ENCODE assay signal across 9 cellular contexts in the genomic region with DNA sequence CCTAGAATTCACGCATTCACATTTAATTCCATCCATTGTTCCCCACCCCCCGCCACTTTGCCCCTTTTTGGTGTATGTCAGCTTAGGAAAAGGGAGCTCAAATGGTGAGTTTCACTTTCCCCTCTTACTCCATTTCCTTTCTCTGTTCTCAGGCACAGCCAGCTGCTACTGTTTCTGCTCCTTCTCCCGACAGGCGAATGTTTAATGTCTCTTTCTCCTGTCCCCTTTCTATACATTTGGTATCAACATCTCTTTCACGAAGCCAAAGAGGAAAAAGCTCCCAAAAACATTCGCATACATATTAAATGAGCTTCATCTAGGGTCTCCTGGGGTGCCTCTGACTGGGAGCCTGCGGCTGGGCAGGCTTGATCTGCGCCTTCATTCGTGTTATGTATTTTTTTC.
DNase-seq lines count a peak whose midpoint lies in the region; ATAC-seq, FAIRE-seq and TF ChIP-seq lines count a peak whose summit lies in the region.
"Had no signal": no experiment of that assay in that cellular context is flagged by ENCODE, and none has a peak within 500 bp of the region (broad histone marks: within the 10 kb centered on the region; RNA-seq: fewer than 3 reads in every experiment).

No MANE protein-coding gene starts in this region.

- no peaks in the 10 kb centered on the region for H3K27me3 Mint-ChIP-seq in Calu3 (ENCODE audit: unreplicated experiment)

- CTCF ChIA-PET in HepG2 (lab: Yijun Ruan, JAX; ENCODE audit: low intra/inter-chr PET ratio, low total read pairs): no interaction called here
- CTCF ChIA-PET in Calu3 (lab: Charles Lee): interaction anchor here (0.7 kb wide), 1 partner anchor 412 kb away, joined by 5 read pairs; no protein-coding TSS in a partner anchor

- DNase-seq in Karpas-422 (no peak), astrocyte of the spinal cord (ENCODE audit: low read depth, low spot score) (peak; percentile 49), HepG2 (ENCODE audit: low spot score) (no peak), Calu3 (no peak)
- no peak for DNase-seq in activated naive CD4-positive, alpha-beta T cell treated with anti-CD3 and anti-CD28 coated beads, Interleukin-2, amount 50 U/mL, for 72 hours (ENCODE audit: low spot score in 2 of 2)
- no peak for DNase-seq in stimulated activated naive CD4-positive, alpha-beta T cell treated with Interleukin-2 at 50 U/mL for 16 hours (lab: John Stamatoyannopoulos, UW)
- DNase-seq: PC-3; stimulated activated naive CD8-positive, alpha-beta T cell treated with anti-CD3 and anti-CD28 coated beads, Interleukin-15, Interleukin-2, amounts not matched to agents 100 U/mL and 50 U/mL, for 24 hours had no signal

- H4K20me1 ChIP-seq in Karpas-422 (ENCODE audit: insufficient read depth, low read depth, low read length) (no peaks in the 10 kb centered on the region), HepG2 (ENCODE audit: insufficient read depth, low read length) (no peaks in the 10 kb centered on the region)

- no peaks in the 10 kb centered on the region for H3K9me3 Mint-ChIP-seq in activated naive CD4-positive, alpha-beta T cell treated with anti-CD3 and anti-CD28 coated beads, Interleukin-2, amount 50 U/mL, for 72 hours
- H3K9me3 Mint-ChIP-seq in Calu3 (ENCODE audit: low read depth, unreplicated experiment): no peaks in the 10 kb centered on the region

- no peak for TF ChIP-seq POLR2A in HepG2 (IDR thresholded peaks at IDR 0.05; ENCODE audit: insufficient read depth in 1 of 2, low read depth in 2 of 2, low read length in 2 of 2)

- H3K4me2 ChIP-seq in Karpas-422 (ENCODE audit: low read depth, low read length, poor library complexity, severe bottlenecking) (peak overlapping the region; percentile 69), HepG2 (ENCODE audit: low read depth, low read length) (0 out of 2 replicates have a peak overlapping the region, but pooled peaks have one; percentile 6)

- H3K4me3 Mint-ChIP-seq in Calu3 (ENCODE audit: low read depth, unreplicated experiment): no peak overlapping the region

- TF ChIP-seq EP300 in HepG2 (IDR thresholded peaks at IDR 0.05; ENCODE audit: low read depth in 2 of 2, low read length in 2 of 2): no peak
- TF ChIP-seq EP300 in HepG2 (CRISPR knock-in tag; IDR thresholded peaks at IDR 0.05; ENCODE audit: borderline replicate concordance): no peak

- no peak for FAIRE-seq in HepG2 (lab: Jason Lieb, UNC)

- H2AFZ ChIP-seq in Karpas-422 (ENCODE audit: low read length): peak overlapping the region; percentile 23; the same call in 1 of the 2 replicates
- no peak overlapping the region for H2AFZ ChIP-seq in HepG2 (ENCODE audit: low read length)

- H3K4me1 ChIP-seq in Karpas-422 (ENCODE audit: low read length) (peaks cover 14% of the 10 kb centered on the region), HepG2 (ENCODE audit: insufficient read depth, low read length) (no peaks in the 10 kb centered on the region), stomach smooth muscle (ENCODE audit: control insufficient read depth, insufficient read depth, low read length) (no peaks in the 10 kb centered on the region)

- no peak overlapping the region for H3K27ac Mint-ChIP-seq in activated naive CD4-positive, alpha-beta T cell treated with anti-CD3 and anti-CD28 coated beads, Interleukin-2, amount 50 U/mL, for 72 hours
- no peak overlapping the region for H3K27ac Mint-ChIP-seq in Calu3 (ENCODE audit: unreplicated experiment)

- H3K27me3 ChIP-seq in Karpas-422 (ENCODE audit: low read length) (no peaks in the 10 kb centered on the region), HepG2 (ENCODE audit: control insufficient read depth in 1 of 2, insufficient read depth in 2 of 2, low read length in 2 of 2) (peaks cover 0 to 14% of the 10 kb centered on the region in 2 experiments; a peak in 1 of 5 replicates), stomach smooth muscle (ENCODE audit: control insufficient read depth in 1 of 2, insufficient read depth in 2 of 2, low read length in 2 of 2) (no peaks in the 10 kb centered on the region)

- H3K79me2 ChIP-seq in Karpas-422 (ENCODE audit: low read length) (no peaks in the 10 kb centered on the region), HepG2 (ENCODE audit: insufficient read depth, low read length) (no peaks in the 10 kb centered on the region)

- WGBS in HepG2 (ENCODE audit: low lambda C conversion rate): 11% methylated on average over 9 of the region's 9 CpGs

- H3K4me3 ChIP-seq in Karpas-422 (ENCODE audit: low read length) (peak overlapping the region; percentile 47), astrocyte of the spinal cord (ENCODE audit: low read depth, low read length) (peak overlapping the region; percentile 25), HepG2 (replicated peaks in 1 of 3; ENCODE audit: insufficient read depth in 1 of 3, low read depth in 2 of 3, low read length in 3 of 3) (no peak overlapping the region), stomach smooth muscle (ENCODE audit: low read length in 2 of 2) (peak overlapping the region; percentile 62 to 71)

- no peak for TF ChIP-seq RAD21 in HepG2 (CRISPR knock-in tag; IDR thresholded peaks at IDR 0.05)

- in situ Hi-C loops in astrocyte of the spinal cord (cut with HindIII; ENCODE audit: low sequenced_read_pairs) (no loop called here), HepG2 (cut with HindIII; ENCODE audit: extremely low pct_ligation_motif_present, low pct_unique_long_range_greater_than_20kb) (no loop called here)

- H3K9ac ChIP-seq in Karpas-422 (ENCODE audit: low read length) (peak overlapping the region; percentile 37), HepG2 (ENCODE audit: insufficient read depth, low read depth, low read length) (no peak overlapping the region), stomach smooth muscle (ENCODE audit: low read length in 2 of 2) (peak overlapping the region; percentile 46 to 77)

- no peak for ATAC-seq in HepG2
- no peak for ATAC-seq in activated naive CD4-positive, alpha-beta T cell treated with anti-CD3 and anti-CD28 coated beads, Interleukin-2, amount 50 U/mL, for 72 hours
- ATAC-seq: PC-3; stimulated activated naive CD8-positive, alpha-beta T cell treated with anti-CD3 and anti-CD28 coated beads, Interleukin-15, Interleukin-2, amounts not matched to agents 100 U/mL and 50 U/mL, for 24 hours had no signal

- no TSS peak for BruUV-seq in HepG2 (replicated peaks; lab: Mats Ljungman, UMichigan)
- no TSS peak for BruUV-seq in Calu3 (replicated peaks; lab: Mats Ljungman, UMichigan)

- H3K9me3 ChIP-seq in Karpas-422 (ENCODE audit: low read length): no peaks in the 10 kb centered on the region
- H3K9me3 ChIP-seq in HepG2 (ENCODE audit: low read length): no peaks in the 10 kb centered on the region
- H3K9me3 ChIP-seq in stomach smooth muscle (ENCODE audit: control insufficient read depth in 2 of 2, low read length in 2 of 2): no peaks in the 10 kb centered on the region

- intact Hi-C loops in HepG2 (cut with micrococcal nuclease; ENCODE audit: unreplicated experiment): no loop called here
- intact Hi-C loops in Calu3 (cut with micrococcal nuclease; ENCODE audit: unreplicated experiment): no loop called here

- H3K9me2 ChIP-seq in Karpas-422 (replicated peaks; ENCODE audit: insufficient read depth, low read length): no peaks in the 10 kb centered on the region

- POLR2A ChIA-PET in HepG2 (lab: Yijun Ruan, JAX): no interaction called here

- no peaks in the 10 kb centered on the region for H3K36me3 ChIP-seq in Karpas-422 (ENCODE audit: insufficient read depth, low read length)
- H3K36me3 ChIP-seq in HepG2 (replicated peaks in 1 of 2; ENCODE audit: control insufficient read depth in 1 of 2, insufficient read depth in 2 of 2, low read length in 2 of 2): no peaks in the 10 kb centered on the region
- no peaks in the 10 kb centered on the region for H3K36me3 ChIP-seq in stomach smooth muscle (ENCODE audit: control insufficient read depth in 2 of 2, insufficient read depth in 2 of 2, low read length in 2 of 2)

- H3K27ac ChIP-seq in Karpas-422 (ENCODE audit: low read length) (no peak overlapping the region), HepG2 (ENCODE audit: extremely low read length, insufficient read depth, low read length) (no peak overlapping the region), stomach smooth muscle (ENCODE audit: low read length) (no peak overlapping the region)

- H3K4me1 Mint-ChIP-seq in Calu3 (ENCODE audit: low read depth, unreplicated experiment): no peaks in the 10 kb centered on the region

- no peaks in the 10 kb centered on the region for H3K36me3 Mint-ChIP-seq in activated naive CD4-positive, alpha-beta T cell treated with anti-CD3 and anti-CD28 coated beads, Interleukin-2, amount 50 U/mL, for 72 hours
- H3K36me3 Mint-ChIP-seq in Calu3 (ENCODE audit: insufficient read depth, unreplicated experiment): no peaks in the 10 kb centered on the region

- no peak for TF ChIP-seq CTCF in astrocyte of the spinal cord (IDR thresholded peaks at IDR 0.05; ENCODE audit: low read depth, low read length)
- no peak for TF ChIP-seq CTCF in HepG2 (CRISPR knock-in tag; IDR thresholded peaks at IDR 0.05)
- TF ChIP-seq CTCF in Calu3 (IDR thresholded peaks at IDR 0.05; ENCODE audit: unreplicated experiment): no peak

TF ChIP-seq in HepG2, 621 proteins besides CTCF, POLR2A, EP300 and RAD21:
- no peak for TF ChIP-seq NR3C1 (CRISPR knock-in tag; IDR thresholded peaks at IDR 0.05)
- no peak for TF ChIP-seq ZFP41 (CRISPR knock-in tag; IDR thresholded peaks at IDR 0.05; ENCODE audit: borderline replicate concordance)
- TF ChIP-seq ATRX (CRISPR knock-in tag; IDR thresholded peaks at IDR 0.05; ENCODE audit: borderline replicate concordance): no peak
- no peak for TF ChIP-seq AGO2 (optimal IDR thresholded peaks at IDR 0.05; ENCODE audit: low read depth, low read length)
- TF ChIP-seq ZNF891 (CRISPR knock-in tag; IDR thresholded peaks at IDR 0.05): no peak
- no peak for TF ChIP-seq KDM4B (CRISPR knock-in tag; IDR thresholded peaks at IDR 0.05)
- TF ChIP-seq FOSL1 (CRISPR knock-in tag; IDR thresholded peaks at IDR 0.05; ENCODE audit: borderline replicate concordance): no peak
- TF ChIP-seq KDM5A (IDR thresholded peaks at IDR 0.05; ENCODE audit: borderline replicate concordance, low read length): no peak
- no peak for TF ChIP-seq FOXM1 (CRISPR knock-in tag; IDR thresholded peaks at IDR 0.05)
- TF ChIP-seq SIX1 (CRISPR knock-in tag; IDR thresholded peaks at IDR 0.05; ENCODE audit: borderline replicate concordance): no peak
- no peak for TF ChIP-seq ZNF431 (CRISPR knock-in tag; IDR thresholded peaks at IDR 0.05; ENCODE audit: borderline replicate concordance, low read depth)
- no peak for TF ChIP-seq ZNF773 (CRISPR knock-in tag; IDR thresholded peaks at IDR 0.05; ENCODE audit: borderline replicate concordance)
- no peak for TF ChIP-seq ZNF337 (CRISPR knock-in tag; IDR thresholded peaks at IDR 0.05; ENCODE audit: borderline replicate concordance, low read depth)
TF ChIP-seq in HepG2: peak in this region for 0.

Comparison
In these comparisons a context has a peak if more than half of its experiments do, and no peak if none do; other contexts are left out.
1. H3K4me3 ChIP-seq: peak in Karpas-422 (single experiment), astrocyte of the spinal cord (single experiment) and stomach smooth muscle (2 of 2); none in HepG2 (0 of 3).